ENCODE assay signal across 17 cellular contexts in genomic region chr1:223742861-223743517, GRCh38. TPM values are rescaled to one million over a fixed set of nuclear protein-coding genes. Genes with fewer than 3 reads are reported as not detected.
A peak's percentile ranks its signal among the peaks of the same experiment; 100 is the strongest.
DNase-seq lines count a peak whose midpoint lies in the region; ATAC-seq, FAIRE-seq and TF ChIP-seq lines count a peak whose summit lies in the region.
"Had no signal": no experiment of that assay in that cellular context is flagged by ENCODE, and none has a peak within 500 bp of the region (broad histone marks: within the 10 kb centered on the region; RNA-seq: fewer than 3 reads in every experiment).

No MANE protein-coding gene starts in this region.

- H3K9ac ChIP-seq in HepG2 (ENCODE audit: insufficient read depth, low read depth, low read length) = no peak overlapping the region
- H3K9ac ChIP-seq in subcutaneous abdominal adipose tissue (ENCODE audit: low read length in 5 of 5) = no peak overlapping the region

- TF ChIP-seq POLR2A in right lobe of liver (IDR thresholded peaks at IDR 0.05) (no peak), HepG2 (IDR thresholded peaks at IDR 0.05; ENCODE audit: insufficient read depth in 1 of 2, low read depth in 2 of 2, low read length in 2 of 2) (no peak)

- H3K4me1 ChIP-seq in right lobe of liver = no peaks in the 10 kb centered on the region
- H3K4me1 ChIP-seq in HepG2 (ENCODE audit: insufficient read depth, low read length) = no peaks in the 10 kb centered on the region
- H3K4me1 ChIP-seq in subcutaneous abdominal adipose tissue (ENCODE audit: control insufficient read depth in 5 of 5, insufficient read depth in 5 of 5, low read length in 5 of 5) = peaks cover 10 to 73% (median 24%) of the 10 kb centered on the region in 5 donors

- H2AFZ ChIP-seq in HepG2 (ENCODE audit: low read length) = no peak overlapping the region

- FAIRE-seq in HepG2 (lab: Jason Lieb, UNC) = no peak

- H4K20me1 ChIP-seq in HepG2 (ENCODE audit: insufficient read depth, low read length) = no peaks in the 10 kb centered on the region

- no peak overlapping the region for H3K4me2 ChIP-seq in HepG2 (ENCODE audit: low read depth, low read length)

- in situ Hi-C loops in HepG2 (cut with HindIII; ENCODE audit: extremely low pct_ligation_motif_present, low pct_unique_long_range_greater_than_20kb) = no loop called here

- intact Hi-C loops in right lobe of liver (cut with DNase I) (no loop called here), HepG2 (cut with micrococcal nuclease; ENCODE audit: unreplicated experiment) (no loop called here)

- POLR2A ChIA-PET in HepG2 (lab: Yijun Ruan, JAX) = no interaction called here

- ATAC-seq in right lobe of liver (peak in 3 of 4 donors; percentile 27 to 35 (median 31)), HepG2 (no peak), GM18502 (IDR thresholded peaks at IDR 0.05; ENCODE audit: poor library complexity, unreplicated experiment) (no peak), esophagus mucosa (no peak)
- ATAC-seq: psoas muscle had no signal

- H3K27me3 ChIP-seq in right lobe of liver (no peaks in the 10 kb centered on the region), HepG2 (ENCODE audit: control insufficient read depth in 1 of 2, insufficient read depth in 2 of 2, low read length in 2 of 2) (0 out of 5 replicates have a peak, but pooled peaks cover 0 to 2% of the 10 kb centered on the region in 2 experiments), subcutaneous abdominal adipose tissue (ENCODE audit: control insufficient read depth in 5 of 5, insufficient read depth in 4 of 5, low read length in 5 of 5) (no peaks in the 10 kb centered on the region)

- H3K36me3 ChIP-seq in right lobe of liver (no peaks in the 10 kb centered on the region), HepG2 (replicated peaks in 1 of 2; ENCODE audit: control insufficient read depth in 1 of 2, insufficient read depth in 2 of 2, low read length in 2 of 2) (no peaks in the 10 kb centered on the region), subcutaneous abdominal adipose tissue (ENCODE audit: control insufficient read depth in 5 of 5, insufficient read depth in 5 of 5, low read length in 5 of 5) (peaks cover 3 to 49% (median 37%) of the 10 kb centered on the region in 5 donors)

- 81% methylated on average over 4 of the region's 9 CpGs for WGBS in right lobe of liver (ENCODE audit: insufficient coverage, low coverage, low lambda C conversion rate, missing lambda C conversion rate)
- WGBS in HepG2 (ENCODE audit: low lambda C conversion rate) = 60% methylated on average over 9 of the region's 9 CpGs

- TF ChIP-seq CTCF in right lobe of liver (IDR thresholded peaks at IDR 0.05) (no peak), HepG2 (CRISPR knock-in tag; IDR thresholded peaks at IDR 0.05) (no peak), fibroblast of pulmonary artery (IDR thresholded peaks at IDR 0.05; ENCODE audit: low read length, missing control alignments) (no peak)

- no peak for DNase-seq in right lobe of liver
- no peak for DNase-seq in HepG2 (ENCODE audit: low spot score)
- DNase-seq in NCI-H510A treated with DMSO at 0.1 percent for 48 hours (lab: John Stamatoyannopoulos, UW) = peak; percentile 65
- peak; percentile 57 for DNase-seq in fibroblast of pulmonary artery (ENCODE audit: low read depth)
- no peak for DNase-seq in NOMO-1 (lab: John Stamatoyannopoulos, UW; ENCODE audit: unreplicated experiment in 2 of 2)
- DNase-seq: activated CD4-positive, alpha-beta T cell treated with anti-CD3 and anti-CD28 coated beads for 1 hour; endodermal cell; GF-D8; midbrain; NCI-H1694; stimulated activated CD4-positive, alpha-beta T cell treated with anti-CD3 and anti-CD28 coated beads, Interleukin-2, amount 100 ng/mL, for 24 hours; stimulated activated naive CD4-positive, alpha-beta T cell treated with Interleukin-2 at 50 U/mL for 16 hours; T-helper 1 cell had no signal

- TF ChIP-seq EP300 in HepG2 (IDR thresholded peaks at IDR 0.05; ENCODE audit: low read depth in 2 of 2, low read length in 2 of 2) (no peak), HepG2 (CRISPR knock-in tag; IDR thresholded peaks at IDR 0.05; ENCODE audit: borderline replicate concordance) (no peak)

- H3K27ac ChIP-seq in right lobe of liver (no peak overlapping the region), HepG2 (ENCODE audit: extremely low read length, insufficient read depth, low read length) (no peak overlapping the region), subcutaneous abdominal adipose tissue (ENCODE audit: low read depth, low read length) (peak overlapping the region; percentile 68)
- H3K27ac ChIP-seq: psoas muscle had no signal

- TF ChIP-seq RAD21 in HepG2 (CRISPR knock-in tag; IDR thresholded peaks at IDR 0.05) = no peak

- H3K9me3 ChIP-seq in right lobe of liver = no peaks in the 10 kb centered on the region
- no peaks in the 10 kb centered on the region for H3K9me3 ChIP-seq in HepG2 (ENCODE audit: low read length)
- H3K9me3 ChIP-seq in subcutaneous abdominal adipose tissue (ENCODE audit: control insufficient read depth in 5 of 5, low read length in 5 of 5) = no peaks in the 10 kb centered on the region
- H3K9me3 ChIP-seq: psoas muscle had no signal

- no TSS peak for BruUV-seq in HepG2 (replicated peaks; lab: Mats Ljungman, UMichigan)

- no peaks in the 10 kb centered on the region for H3K79me2 ChIP-seq in HepG2 (ENCODE audit: insufficient read depth, low read length)

- no peak overlapping the region for H3K4me3 ChIP-seq in right lobe of liver
- H3K4me3 ChIP-seq in HepG2 (replicated peaks in 1 of 3; ENCODE audit: insufficient read depth in 1 of 3, low read depth in 2 of 3, low read length in 3 of 3) = no peak overlapping the region
- no peak overlapping the region for H3K4me3 ChIP-seq in fibroblast of pulmonary artery (replicated peaks; ENCODE audit: low read depth, low read length)
- H3K4me3 ChIP-seq in subcutaneous abdominal adipose tissue (ENCODE audit: low read depth in 1 of 5, low read length in 5 of 5) = peak overlapping the region in 2 of 5 donors; percentile 23
- H3K4me3 ChIP-seq: psoas muscle had no signal

- CTCF ChIA-PET in HepG2 (lab: Yijun Ruan, JAX; ENCODE audit: low intra/inter-chr PET ratio, low total read pairs) = no interaction called here

TF ChIP-seq in HepG2, 621 proteins besides CTCF, POLR2A, EP300 and RAD21 (continues in another document):
- TF ChIP-seq SMAD3 (CRISPR knock-in tag; IDR thresholded peaks at IDR 0.05) (no peak), MLXIP (CRISPR knock-in tag; IDR thresholded peaks at IDR 0.05; ENCODE audit: borderline replicate concordance) (no peak), ZNF253 (CRISPR knock-in tag; IDR thresholded peaks at IDR 0.05; ENCODE audit: borderline replicate concordance) (no peak), PRPF4 (IDR thresholded peaks at IDR 0.05; ENCODE audit: low read depth, low read length, poor library complexity, severe bottlenecking) (no peak)

RNA-seq across cellular contexts. Expression of gene CAPN2, which starts 30.6 kb away (rescaled TPM):
- 10 to 100 TPM; 17.5 to 53.1 (median 33.1) TPM for total RNA-seq in right lobe of liver
- total RNA-seq in HepG2 (2016; rRNA removed; fragmentation: Illumina TruSeq; extraction: Trizol) = 6.2 and 7.8 TPM in 2 replicates
- 2.0 and 2.6 TPM in 2 replicates for total RNA-seq in HepG2 (2016; cell fraction: cytosol; rRNA removed; fragmentation: Illumina TruSeq; extraction: Trizol; ENCODE audit: low read depth)
- total RNA-seq in HepG2 (2016; cell fraction: insoluble cytoplasmic fraction; rRNA removed; fragmentation: Illumina TruSeq; extraction: Trizol) = 6.2 and 7.8 TPM in 2 replicates
- 5.4 and 5.5 TPM in 2 replicates for total RNA-seq in HepG2 (2016; cell fraction: membrane; rRNA removed; fragmentation: Illumina TruSeq; extraction: Trizol)
- total RNA-seq in HepG2 (2016; cell fraction: nucleus; rRNA removed; fragmentation: Illumina TruSeq; extraction: Trizol) = 4.8 and 5.3 TPM in 2 replicates
- polyA plus RNA-seq in HepG2 (2011; rRNA removed) = 7.4 and 10.8 TPM in 2 replicates
- 3.5 and 4.8 TPM in 2 replicates for polyA plus RNA-seq in HepG2 (2011; cell fraction: cytosol; rRNA removed)
- 27.6 and 31.4 TPM in 2 replicates for polyA plus RNA-seq in HepG2 (2011; cell fraction: nucleus; rRNA removed)
- 7.0 and 8.4 TPM in 2 replicates for polyA plus RNA-seq in HepG2 (2012)
- polyA plus RNA-seq in HepG2 (2016; cell fraction: cytosol; fragmentation: Illumina TruSeq; extraction: Trizol; ENCODE audit: low read depth) = 2.3 and 2.7 TPM in 2 replicates
- polyA plus RNA-seq in HepG2 (2016; cell fraction: insoluble cytoplasmic fraction; fragmentation: Illumina TruSeq; extraction: Trizol; ENCODE audit: low read depth) = 8.9 and 9.2 TPM in 2 replicates
- polyA plus RNA-seq in HepG2 (2016; cell fraction: membrane; fragmentation: Illumina TruSeq; extraction: Trizol; ENCODE audit: low read depth) = 4.9 and 5.3 TPM in 2 replicates
- polyA plus RNA-seq in HepG2 (2016; cell fraction: nucleus; fragmentation: Illumina TruSeq; extraction: Trizol; ENCODE audit: insufficient read depth, low read depth) = 9.2 and 12.8 TPM in 2 replicates
- polyA minus RNA-seq in HepG2 (2011; rRNA and poly(A)+ RNA removed; ENCODE audit: low replicate concordance) = 5.0 and 63.8 TPM in 2 replicates
- 4.1 and 4.3 TPM in 2 replicates for polyA minus RNA-seq in HepG2 (2011; cell fraction: cytosol; rRNA and poly(A)+ RNA removed)
- polyA minus RNA-seq in HepG2 (2011; cell fraction: nucleus; rRNA and poly(A)+ RNA removed) = 7.7 and 11.3 TPM in 2 replicates
- total RNA-seq in esophagus mucosa = 171 TPM

Comparison
In these comparisons a context has a peak if more than half of its experiments do, and no peak if none do; other contexts are left out.
1. ATAC-seq: peak in right lobe of liver (3 of 4); none in HepG2 (single experiment), GM18502 (single experiment) and esophagus mucosa (single experiment).
2. DNase-seq: peak in NCI-H510A treated with DMSO at 0.1 percent for 48 hours (single experiment) and fibroblast of pulmonary artery (single experiment); none in right lobe of liver (0 of 3), HepG2 (single experiment) and NOMO-1 (0 of 2).